19 cellular contexts compared by ENCODE assay signal in genomic region chr12:19012965-19013364, GRCh38.
"Had no signal": no experiment of that assay in that cellular context is flagged by ENCODE, and none has a peak within 500 bp of the region (broad histone marks: within the 10 kb centered on the region; RNA-seq: fewer than 3 reads in every experiment).

No MANE protein-coding gene starts in this region.

- ATAC-seq: activated CD8-positive, alpha-beta T cell treated with anti-CD3 and anti-CD28 coated beads for 36 hours; activated T-helper 17 cell treated with anti-CD3 and anti-CD28 coated beads, Interleukin-2, amount 50 U/mL, for 72 hours; esophagus mucosa; gastroesophageal sphincter; heart right ventricle; stimulated activated naive CD8-positive, alpha-beta T cell treated with anti-CD3 and anti-CD28 coated beads, Interleukin-15, amount 100 ng/mL, for 72 hours had no signal

- H3K27ac ChIP-seq: colonic mucosa, gastroesophageal sphincter, heart right ventricle had no signal

- H3K4me1 ChIP-seq: colonic mucosa had no signal

- DNase-seq: activated CD4-positive, alpha-beta T cell treated with anti-CD3 and anti-CD28 coated beads for 48 hours; activated CD4-positive, CD25-positive, alpha-beta regulatory T cell; activated CD8-positive, alpha-beta T cell treated with anti-CD3 and anti-CD28 coated beads for 36 hours; activated naive CD4-positive, alpha-beta T cell; activated naive CD8-positive, alpha-beta T cell treated with anti-CD3 and anti-CD28 coated beads, Interleukin-2, amount 10 ng/mL, durations not matched to agents 7 days and 5 days; activated T-cell treated with anti-CD3 and anti-CD28 coated beads, Interleukin-2, amount 50 U/mL, for 1 hour; amygdala; central memory CD4-positive, alpha-beta T cell; colonic mucosa; heart right ventricle; nephron progenitor cell; nucleus accumbens; stimulated activated CD4-positive, alpha-beta T cell treated with anti-CD3 and anti-CD28 coated beads, Interleukin-2, amount 100 ng/mL, for 24 hours; stimulated activated naive CD8-positive, alpha-beta T cell treated with anti-CD3 and anti-CD28 coated beads, Interleukin-15, amount 100 ng/mL, for 72 hours; T1000 had no signal

- H3K9me3 ChIP-seq: colonic mucosa, gastroesophageal sphincter, heart right ventricle had no signal

- H3K36me3 ChIP-seq: colonic mucosa, gastroesophageal sphincter, heart right ventricle had no signal

- H3K4me3 ChIP-seq: colonic mucosa, gastroesophageal sphincter, heart right ventricle, lung had no signal

- H3K27me3 ChIP-seq: colonic mucosa, gastroesophageal sphincter, heart right ventricle had no signal
